In the genomic region with DNA sequence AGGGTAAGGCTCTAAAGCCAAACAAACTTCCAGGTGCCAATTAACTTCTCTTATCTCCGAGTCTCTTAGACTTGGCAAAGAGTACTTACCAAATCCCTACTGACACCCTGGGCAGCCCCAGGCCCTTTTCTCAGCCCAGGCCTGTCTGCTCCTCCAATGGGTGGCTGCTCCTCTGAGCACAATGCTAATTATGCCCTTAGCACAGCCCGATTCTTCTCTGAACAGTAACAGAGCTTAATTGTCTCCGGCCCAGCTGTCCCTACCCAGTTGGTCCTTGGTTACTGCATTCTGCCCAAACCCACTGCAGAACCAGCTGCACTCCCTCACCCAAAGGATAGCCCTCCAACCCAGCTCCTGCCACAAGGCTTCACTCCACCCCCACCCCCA, we compare ENCODE assay signal across 12 cellular contexts.
A peak's percentile ranks its signal among the peaks of the same experiment; 100 is the strongest.
DNase-seq lines count a peak whose midpoint lies in the region; ATAC-seq and TF ChIP-seq lines count a peak whose summit lies in the region.
"Had no signal": no experiment of that assay in that cellular context is flagged by ENCODE, and none has a peak within 500 bp of the region (broad histone marks: within the 10 kb centered on the region; RNA-seq: fewer than 3 reads in every experiment).

No MANE protein-coding gene starts in this region.

- POLR2A ChIA-PET in T-cell (lab: Charles Lee) = interaction anchor here (0.5 to 1.5 kb wide), 2 partner anchors 9 to 27 kb away, joined by 3 read pairs; no protein-coding TSS in a partner anchor

- peaks cover 83 to 95% (median 87%) of the 10 kb centered on the region in 3 donors for H3K4me1 Mint-ChIP-seq in T-cell
- H3K4me1 Mint-ChIP-seq in activated T-cell treated with anti-CD3 and anti-CD28 coated beads, Interleukin-2, amount 50 U/mL, for 24 hours (ENCODE audit: low read depth) = peaks cover 82% of the 10 kb centered on the region

- DNase-seq in NCI-H1092 treated with DMSO at 0.1 percent for 48 hours (lab: John Stamatoyannopoulos, UW) = peak; percentile 5
- DNase-seq in NCI-H1092 (lab: John Stamatoyannopoulos, UW) = no peak
- no peak for DNase-seq in T-cell
- peak; percentile 81 for DNase-seq in islet precursor cell
- no peak for DNase-seq in stomach
- DNase-seq in GDM1 (lab: John Stamatoyannopoulos, UW) = no peak
- DNase-seq in NCI-H446 (lab: John Stamatoyannopoulos, UW) = no peak
- DNase-seq in activated T-cell treated with anti-CD3 and anti-CD28 coated beads, Interleukin-2, amount 50 U/mL, for 24 hours = no peak
- DNase-seq: DND-41, endodermal cell had no signal

- no peak for TF ChIP-seq CTCF in stomach (IDR thresholded peaks at IDR 0.05)

- no peak for TF ChIP-seq POLR2A in stomach (IDR thresholded peaks at IDR 0.05)

- peak overlapping the region in 4 of 5 donors; percentile 56 to 81 (median 71) for H3K27ac ChIP-seq in stomach
- H3K27ac ChIP-seq: 22Rv1 had no signal

- CTCF ChIA-PET in T-cell (lab: Charles Lee) = no interaction called here

- H3K4me1 ChIP-seq in stomach = peaks cover 27 to 50% (median 39%) of the 10 kb centered on the region in 4 donors

- 40 to 69% (median 61%) methylated on average over 3 of the region's 3 CpGs for WGBS in stomach, 5 donors

- no peak for TF ChIP-seq EP300 in stomach (IDR thresholded peaks at IDR 0.05)

- ATAC-seq in T-cell (replicated peaks in 1 of 4) = no peak

- H3K9me3 Mint-ChIP-seq in T-cell = peaks cover 0 to 3% (median 0%) of the 10 kb centered on the region in 3 donors
- H3K9me3 Mint-ChIP-seq in activated T-cell treated with anti-CD3 and anti-CD28 coated beads, Interleukin-2, amount 50 U/mL, for 24 hours = no peaks in the 10 kb centered on the region
- H3K9me3 Mint-ChIP-seq: endodermal cell had no signal

- H3K36me3 ChIP-seq in stomach = peaks cover 0 to 7% (median 0%) of the 10 kb centered on the region in 4 donors

- intact Hi-C loops in stomach (cut with DNase I; ENCODE audit: low total_unique reads) = no loop called here

- H3K4me3 Mint-ChIP-seq in T-cell = peak overlapping the region in 1 of 3 donors; percentile 57
- no peak overlapping the region for H3K4me3 Mint-ChIP-seq in activated T-cell treated with anti-CD3 and anti-CD28 coated beads, Interleukin-2, amount 50 U/mL, for 24 hours
- H3K4me3 Mint-ChIP-seq: activated naive CD4-positive, alpha-beta T cell treated with anti-CD3 and anti-CD28 coated beads, Interleukin-2, amount 50 U/mL, for 24 hours; endodermal cell had no signal

- H3K27me3 ChIP-seq in stomach = no peaks in the 10 kb centered on the region

- peak overlapping the region; percentile 74 to 94 for H3K27ac Mint-ChIP-seq in T-cell
- no peak overlapping the region for H3K27ac Mint-ChIP-seq in activated T-cell treated with anti-CD3 and anti-CD28 coated beads, Interleukin-2, amount 50 U/mL, for 24 hours
- H3K27ac Mint-ChIP-seq: endodermal cell had no signal

- no peaks in the 10 kb centered on the region for H3K9me3 ChIP-seq in stomach

- no peaks in the 10 kb centered on the region for H3K36me3 Mint-ChIP-seq in T-cell
- no peaks in the 10 kb centered on the region for H3K36me3 Mint-ChIP-seq in activated T-cell treated with anti-CD3 and anti-CD28 coated beads, Interleukin-2, amount 50 U/mL, for 24 hours (ENCODE audit: low read depth)
- H3K36me3 Mint-ChIP-seq: activated naive CD4-positive, alpha-beta T cell treated with anti-CD3 and anti-CD28 coated beads, Interleukin-2, amount 50 U/mL, for 24 hours had no signal

- no peak overlapping the region for H3K4me3 ChIP-seq in stomach

- H3K27me3 Mint-ChIP-seq in T-cell = no peaks in the 10 kb centered on the region
- H3K27me3 Mint-ChIP-seq in activated T-cell treated with anti-CD3 and anti-CD28 coated beads, Interleukin-2, amount 50 U/mL, for 24 hours = no peaks in the 10 kb centered on the region
- H3K27me3 Mint-ChIP-seq: activated naive CD4-positive, alpha-beta T cell treated with anti-CD3 and anti-CD28 coated beads, Interleukin-2, amount 50 U/mL, for 24 hours had no signal

Comparison
In these comparisons a context has a peak if more than half of its experiments do, and no peak if none do; other contexts are left out.
1. DNase-seq: peak in NCI-H1092 treated with DMSO at 0.1 percent for 48 hours (single experiment) and islet precursor cell (single experiment); none in NCI-H1092 (single experiment), T-cell (0 of 34), stomach (single experiment), GDM1 (single experiment), NCI-H446 (0 of 2) and activated T-cell treated with anti-CD3 and anti-CD28 coated beads, Interleukin-2, amount 50 U/mL, for 24 hours (single experiment).